ENCODE assay signal across 8 cellular contexts in the genomic region with DNA sequence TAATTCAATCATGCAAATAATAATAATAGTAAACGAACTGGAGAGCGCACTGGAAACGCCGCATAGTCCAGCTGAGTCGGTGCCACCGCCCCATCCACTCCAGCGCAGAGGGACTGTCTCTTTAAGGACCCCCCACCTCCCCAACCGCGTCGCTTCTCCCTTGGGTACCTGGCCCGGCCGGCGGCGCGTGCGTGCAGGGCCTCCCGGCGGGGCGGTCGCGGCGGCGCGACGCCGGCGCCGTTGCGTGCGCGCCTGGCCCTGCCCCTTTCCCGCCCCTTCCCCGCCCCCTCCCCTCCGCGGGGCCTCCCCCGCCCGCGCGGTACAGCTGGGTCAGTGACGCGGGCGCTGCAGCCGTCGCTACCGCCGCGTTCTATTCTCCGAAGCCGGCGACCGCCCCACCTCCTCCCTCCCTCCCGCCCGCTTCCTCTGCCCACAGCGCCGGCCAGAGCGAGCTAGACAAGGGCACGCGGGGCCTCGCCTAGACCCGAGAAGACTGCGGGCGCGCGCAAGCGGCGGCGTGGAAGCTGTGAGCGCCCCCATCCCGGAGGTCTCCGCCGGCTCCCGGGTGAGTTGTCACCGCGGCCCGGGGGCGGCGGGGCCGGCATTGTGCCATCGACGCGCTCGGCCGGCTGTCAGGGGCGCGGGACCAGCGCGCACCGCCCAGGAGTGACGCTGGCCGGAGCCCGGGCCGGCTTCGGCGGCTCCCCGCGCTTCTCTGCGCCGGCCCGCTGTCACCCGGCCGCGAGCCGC. TPM values are rescaled to one million over a fixed set of nuclear protein-coding genes. Genes with fewer than 3 reads are reported as not detected.
DNase-seq lines count a peak whose midpoint lies in the region; ATAC-seq and TF ChIP-seq lines count a peak whose summit lies in the region.

A gene with protein sequence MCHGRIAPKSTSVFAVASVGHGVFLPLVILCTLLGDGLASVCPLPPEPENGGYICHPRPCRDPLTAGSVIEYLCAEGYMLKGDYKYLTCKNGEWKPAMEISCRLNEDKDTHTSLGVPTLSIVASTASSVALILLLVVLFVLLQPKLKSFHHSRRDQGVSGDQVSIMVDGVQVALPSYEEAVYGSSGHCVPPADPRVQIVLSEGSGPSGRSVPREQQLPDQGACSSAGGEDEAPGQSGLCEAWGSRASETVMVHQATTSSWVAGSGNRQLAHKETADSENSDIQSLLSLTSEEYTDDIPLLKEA (plus strand): TSS at position 333 of the 750 bp plus-strand sequence. CDS start 46,997 bp downstream, outside the sequence.

- peak; percentile 75 for TF ChIP-seq POLR2A in prostate gland (IDR thresholded peaks at IDR 0.05)

- no peaks in the 10 kb centered on the region for H3K9me3 ChIP-seq in T-helper 17 cell (ENCODE audit: control insufficient read depth, low read length, poor library complexity, severe bottlenecking)
- H3K9me3 ChIP-seq in prostate gland = no peaks in the 10 kb centered on the region

- intact Hi-C loops in left cardiac atrium (cut with DNase I) (loop anchor here in 1 of 2 donors (5.0 kb wide), 1 partner anchor 106 kb away; no protein-coding TSS in a partner anchor), prostate gland (cut with DNase I) (loop anchor here (5.0 kb wide), 2 partner anchors 61 to 101 kb away; no protein-coding TSS in a partner anchor)

- WGBS in prostate gland = under 1% methylated on average over 44 of the region's 103 CpGs

- H3K4me3 Mint-ChIP-seq in T-helper 17 cell = peak within 1 kb of the TSS; percentile 96

- TF ChIP-seq CTCF in GM12875 (IDR thresholded peaks at IDR 0.05; ENCODE audit: borderline replicate concordance, insufficient read depth, low read depth, low read length) (no peak), prostate gland (IDR thresholded peaks at IDR 0.05) (no peak)

- no peaks in the 10 kb centered on the region for H3K36me3 ChIP-seq in prostate gland

- H3K27me3 Mint-ChIP-seq in T-helper 17 cell = no peaks in the 10 kb centered on the region

- peak; percentile 73 for DNase-seq in NCI-H1694 (lab: John Stamatoyannopoulos, UW)
- DNase-seq in T-helper 17 cell = peak; percentile 78 to 90 (median 89)
- DNase-seq in amniotic stem cell (lab: John Stamatoyannopoulos, UW) = peak; percentile 73
- DNase-seq in left cardiac atrium = peak; percentile 92
- DNase-seq in prostate gland (ENCODE audit: low spot score) = peak; percentile 91
- peak; percentile 90 for DNase-seq in ureter (ENCODE audit: low spot score)

- peak within 1 kb of the TSS; percentile 59 for H3K4me3 ChIP-seq in GM12875 (ENCODE audit: low read depth, low read length)
- H3K4me3 ChIP-seq in prostate gland = peak within 1 kb of the TSS; percentile 83 to 90

- H3K4me1 ChIP-seq in prostate gland (replicated peaks) = peaks cover 7% of the 10 kb centered on the region

- peak within 1 kb of the TSS; percentile 94 to 95 for H3K27ac ChIP-seq in prostate gland

- H3K27ac Mint-ChIP-seq in T-helper 17 cell = peak within 1 kb of the TSS; percentile 100

- H3K4me1 Mint-ChIP-seq in T-helper 17 cell = peaks cover 53% of the 10 kb centered on the region

- ATAC-seq in HG02840 (IDR thresholded peaks at IDR 0.05; ENCODE audit: low FRiP score, unreplicated experiment) (peak; percentile 51), T-helper 17 cell (peak; percentile 82), left cardiac atrium (peak; percentile 91 to 92)

- H3K27me3 ChIP-seq in prostate gland (replicated peaks; ENCODE audit: insufficient read depth) = no peaks in the 10 kb centered on the region

- H3K36me3 Mint-ChIP-seq in T-helper 17 cell (ENCODE audit: low read depth) = no peaks in the 10 kb centered on the region

RNA-seq across cellular contexts. Expression of the gene that starts here (rescaled TPM):
- 100 to 1,000 TPM in 1 of 2 donors, 10 to 100 TPM in 1; 94.7 to 101 TPM for total RNA-seq in T-helper 17 cell
- 10 to 100 TPM; 21.8 to 28.1 TPM for total RNA-seq in left cardiac atrium
- total RNA-seq in prostate gland = 10 to 100 TPM; 41.1 to 52.3 TPM
- 41.6 TPM for total RNA-seq in ureter

Comparison
In these comparisons a context has a peak if more than half of its experiments do, and no peak if none do; other contexts are left out.
1. Peak in every context shown above with its lines: DNase-seq, ATAC-seq, H3K4me3 ChIP-seq and H3K27ac ChIP-seq.